ENCODE assay signal across 8 cellular contexts in genomic region chr6:33288942-33289783, GRCh38. TPM values are rescaled to one million over a fixed set of nuclear protein-coding genes. Genes with fewer than 3 reads are reported as not detected.
DNase-seq lines count a peak whose midpoint lies in the region; ATAC-seq and TF ChIP-seq lines count a peak whose summit lies in the region.

PFDN6 (plus strand) TSS chr6:33289601; CDS start chr6:33289857, 256 bp downstream.
WDR46 (minus strand) TSS chr6:33289239; CDS start chr6:33289170, 69 bp downstream.

- H3K27me3 Mint-ChIP-seq in CD14-positive monocyte (ENCODE audit: low read depth in 3 of 3), result no peaks in the 10 kb centered on the region
- H3K27me3 Mint-ChIP-seq in activated CD4-positive, alpha-beta T cell treated with anti-CD3 and anti-CD28 coated beads, Interleukin-2, amount 10 ng/mL, durations not matched to agents 24 days and 14 days, result no peaks in the 10 kb centered on the region

- peak within 1 kb of the TSS; percentile 68 to 77 for H3K27ac ChIP-seq in left lung

- no peaks in the 10 kb centered on the region for H3K9me3 ChIP-seq in left lung

- ATAC-seq in GM19351 (IDR thresholded peaks at IDR 0.05; ENCODE audit: unreplicated experiment) (peak; percentile 87), HG03469 (IDR thresholded peaks at IDR 0.05; ENCODE audit: unreplicated experiment) (peak; percentile 49), left lung (peak; percentile 98)

- peaks cover 14 to 38% of the 10 kb centered on the region in 2 donors for H3K4me1 ChIP-seq in left lung

- peaks cover 56 to 58% of the 10 kb centered on the region in 2 donors for H3K36me3 Mint-ChIP-seq in CD14-positive monocyte
- H3K36me3 Mint-ChIP-seq in activated CD4-positive, alpha-beta T cell treated with anti-CD3 and anti-CD28 coated beads, Interleukin-2, amount 10 ng/mL, durations not matched to agents 24 days and 14 days (ENCODE audit: low read depth), result peaks cover 63% of the 10 kb centered on the region

- peak within 1 kb of the TSS; percentile 66 to 83 for H3K4me3 ChIP-seq in left lung

- DNase-seq in CD14-positive monocyte (ENCODE audit: low spot score) (peak; percentile 73), NCI-H526 (lab: John Stamatoyannopoulos, UW) (peak; percentile 85 to 87), dermis blood vessel endothelial cell (peak; percentile 92), left lung (peak; percentile 76 to 85)
- DNase-seq in activated CD4-positive, alpha-beta T cell treated with anti-CD3 and anti-CD28 coated beads, Interleukin-2, amount 10 ng/mL, durations not matched to agents 24 days and 14 days, result peak; percentile 95
- DNase-seq in stimulated activated CD4-positive, alpha-beta T cell treated with anti-CD3 and anti-CD28 coated beads, Interleukin-4, amount 100 ng/mL, for 24 hours, result peak; percentile 87

- peak within 1 kb of the TSS; percentile 99 to 100 for H3K4me3 Mint-ChIP-seq in CD14-positive monocyte
- H3K4me3 Mint-ChIP-seq in activated CD4-positive, alpha-beta T cell treated with anti-CD3 and anti-CD28 coated beads, Interleukin-2, amount 10 ng/mL, durations not matched to agents 24 days and 14 days, result peak within 1 kb of the TSS; percentile 100

- TF ChIP-seq CTCF in CD14-positive monocyte (IDR thresholded peaks at IDR 0.05), result no peak
- TF ChIP-seq CTCF in left lung (IDR thresholded peaks at IDR 0.05), result no peak

- H3K4me1 Mint-ChIP-seq in CD14-positive monocyte, result peaks cover 33% of the 10 kb centered on the region
- H3K4me1 Mint-ChIP-seq in activated CD4-positive, alpha-beta T cell treated with anti-CD3 and anti-CD28 coated beads, Interleukin-2, amount 10 ng/mL, durations not matched to agents 24 days and 14 days, result peaks cover 28% of the 10 kb centered on the region

- no peaks in the 10 kb centered on the region for H3K27me3 ChIP-seq in left lung

- H3K36me3 ChIP-seq in left lung, result peaks cover 0 to 71% of the 10 kb centered on the region in 2 donors

- intact Hi-C loops in CD14-positive monocyte (cut with micrococcal nuclease), result loop anchor here in 1 of 2 donors (2.0 kb wide), 1 partner anchor 16 kb away; the partner anchor contains the start of gene RPS18
- intact Hi-C loops in activated CD4-positive, alpha-beta T cell treated with anti-CD3 and anti-CD28 coated beads, Interleukin-2, amount 10 ng/mL, durations not matched to agents 24 days and 14 days (cut with micrococcal nuclease), result loop anchor here (1.0 kb wide), 6 partner anchors 10 to 89 kb away; partner anchors contain the start of genes B3GALT4, RXRB, SLC39A7 and TAPBP
- intact Hi-C loops in left lung (cut with DNase I), result no loop called here

- H3K9me3 Mint-ChIP-seq in CD14-positive monocyte, result no peaks in the 10 kb centered on the region
- H3K9me3 Mint-ChIP-seq in activated CD4-positive, alpha-beta T cell treated with anti-CD3 and anti-CD28 coated beads, Interleukin-2, amount 10 ng/mL, durations not matched to agents 24 days and 14 days, result no peaks in the 10 kb centered on the region

- H3K27ac Mint-ChIP-seq in CD14-positive monocyte, result peak within 1 kb of the TSS; percentile 89 to 96 (median 94)
- peak within 1 kb of the TSS; percentile 95 for H3K27ac Mint-ChIP-seq in activated CD4-positive, alpha-beta T cell treated with anti-CD3 and anti-CD28 coated beads, Interleukin-2, amount 10 ng/mL, durations not matched to agents 24 days and 14 days

RNA-seq across cellular contexts. Expression of gene PFDN6, which starts in this region (rescaled TPM):
- 10 to 100 TPM; 26.0 to 28.4 TPM for polyA plus RNA-seq in CD14-positive monocyte
- total RNA-seq in activated CD4-positive, alpha-beta T cell treated with anti-CD3 and anti-CD28 coated beads, Interleukin-2, amount 10 ng/mL, durations not matched to agents 24 days and 14 days, result 114 and 132 TPM in 2 replicates
- total RNA-seq in dermis blood vessel endothelial cell (22.1 and 29.1 TPM in 2 replicates), left lung (10 to 100 TPM; 37.7 to 43.0 TPM)

RNA-seq across cellular contexts. Expression of gene WDR46, which starts in this region (rescaled TPM):
- 10 to 100 TPM; 33.3 to 37.3 TPM for polyA plus RNA-seq in CD14-positive monocyte
- total RNA-seq in activated CD4-positive, alpha-beta T cell treated with anti-CD3 and anti-CD28 coated beads, Interleukin-2, amount 10 ng/mL, durations not matched to agents 24 days and 14 days, result 106 and 120 TPM in 2 replicates
- total RNA-seq in dermis blood vessel endothelial cell, result 65.9 and 75.4 TPM in 2 replicates
- total RNA-seq in left lung, result 10 to 100 TPM; 26.6 to 42.0 TPM

Comparison
In these comparisons a context has a peak if more than half of its experiments do, and no peak if none do; other contexts are left out.
1. Peak in every context shown above with its lines: DNase-seq, ATAC-seq, H3K4me3 ChIP-seq and H3K27ac ChIP-seq.